Comparison of ENCODE assay signal across 8 cellular contexts in the genomic region with DNA sequence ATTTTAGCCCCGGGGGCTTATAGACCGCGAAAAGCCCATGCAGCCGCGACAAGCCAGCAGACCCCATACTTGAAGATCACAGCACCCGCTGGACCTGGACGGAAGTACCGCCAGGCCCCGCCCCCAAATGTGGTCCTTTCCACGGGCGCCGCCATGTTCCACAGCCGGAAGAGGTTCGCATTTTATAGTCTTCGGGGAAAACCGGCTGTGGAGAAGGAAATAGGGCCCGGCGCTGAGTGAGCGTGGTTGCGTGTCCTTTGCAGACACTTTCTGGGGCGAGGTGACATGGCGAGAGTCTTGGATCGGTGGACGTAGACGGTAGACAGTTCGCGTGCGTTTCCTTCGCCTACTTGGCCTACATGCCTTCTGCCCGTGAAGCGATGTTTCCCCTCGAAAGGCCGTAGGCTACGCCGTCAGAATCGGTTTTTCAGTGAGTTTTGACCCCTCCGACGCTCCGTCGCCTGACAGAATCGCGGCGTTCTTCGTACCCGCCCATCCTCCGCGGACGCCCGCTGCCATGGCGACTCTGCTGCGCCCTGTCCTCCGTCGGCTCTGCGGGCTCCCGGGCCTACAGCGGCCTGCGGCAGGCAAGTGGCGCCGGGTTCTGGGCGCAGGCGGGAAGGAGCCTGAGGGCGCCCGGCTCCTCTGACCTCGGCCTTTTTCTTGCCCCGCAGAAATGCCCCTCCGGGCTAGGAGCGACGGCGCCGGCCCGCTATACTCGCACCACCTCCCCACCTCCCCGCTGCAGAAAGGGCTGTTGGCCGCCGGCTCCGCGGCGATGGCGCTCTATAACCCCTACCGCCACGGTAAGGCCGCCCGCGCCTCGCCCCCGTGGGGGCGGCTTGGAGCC. TPM values are rescaled to one million over a fixed set of nuclear protein-coding genes. Genes with fewer than 3 reads are reported as not detected.
DNase-seq lines count a peak whose midpoint lies in the region; ATAC-seq, FAIRE-seq and TF ChIP-seq lines count a peak whose summit lies in the region.

A gene (plus strand): TSS at position 498 of the 850 bp plus-strand sequence. CDS start 20 bp downstream, at position 518.
A gene with protein sequence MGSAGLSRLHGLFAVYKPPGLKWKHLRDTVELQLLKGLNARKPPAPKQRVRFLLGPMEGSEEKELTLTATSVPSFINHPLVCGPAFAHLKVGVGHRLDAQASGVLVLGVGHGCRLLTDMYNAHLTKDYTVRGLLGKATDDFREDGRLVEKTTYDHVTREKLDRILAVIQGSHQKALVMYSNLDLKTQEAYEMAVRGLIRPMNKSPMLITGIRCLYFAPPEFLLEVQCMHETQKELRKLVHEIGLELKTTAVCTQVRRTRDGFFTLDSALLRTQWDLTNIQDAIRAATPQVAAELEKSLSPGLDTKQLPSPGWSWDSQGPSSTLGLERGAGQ (minus strand): TSS at position 106 of the 850 bp plus-strand sequence. CDS start 39 bp downstream, at position 67.

- peak within 1 kb of the TSS; percentile 93 for H3K4me2 ChIP-seq in Loucy (ENCODE audit: low read depth, low read length, poor library complexity, severe bottlenecking)

- H3F3A ChIP-seq in Loucy (ENCODE audit: low read depth) = no peaks in the 10 kb centered on the region

- peak; percentile 64 for TF ChIP-seq POLR2A in H54 (IDR thresholded peaks at IDR 0.05; ENCODE audit: low read depth, low read length)

- peak; percentile 92 for ATAC-seq in RWPE2 (ENCODE audit: low read depth)
- peak; percentile 88 to 95 (median 90) for ATAC-seq in natural killer cell

- H3K27ac ChIP-seq in RWPE2 (ENCODE audit: poor library complexity, severe bottlenecking) = peak within 1 kb of the TSS; percentile 67

- peaks cover 38% of the 10 kb centered on the region for H3K79me2 ChIP-seq in Loucy (ENCODE audit: insufficient read depth, low read length)

- H3K27me3 Mint-ChIP-seq in activated T-helper 2 cell treated with anti-CD3 and anti-CD28 coated beads, Interferon-gamma antibody, Interleukin-2, Interleukin-4, amounts not matched to agents 10 μg/mL and 5 μg/mL and 100 μg/mL, durations not matched to agents 14 hours and 24 hours and 36 hours (ENCODE audit: low read depth) = no peaks in the 10 kb centered on the region
- H3K27me3 Mint-ChIP-seq in natural killer cell (ENCODE audit: low read depth in 2 of 2) = no peaks in the 10 kb centered on the region

- H3K4me1 Mint-ChIP-seq in activated T-helper 2 cell treated with anti-CD3 and anti-CD28 coated beads, Interferon-gamma antibody, Interleukin-2, Interleukin-4, amounts not matched to agents 10 μg/mL and 5 μg/mL and 100 μg/mL, durations not matched to agents 14 hours and 24 hours and 36 hours (ENCODE audit: low read depth) = peaks cover 11% of the 10 kb centered on the region
- peaks cover 19 to 20% of the 10 kb centered on the region in 2 donors for H3K4me1 Mint-ChIP-seq in natural killer cell

- peak; percentile 95 for DNase-seq in EL
- DNase-seq in H54 (ENCODE audit: insufficient read length, low spot score) = peak; percentile 92
- peak; percentile 94 for DNase-seq in RWPE2 (ENCODE audit: low spot score)
- peak; percentile 90 for DNase-seq in activated T-helper 2 cell treated with anti-CD3 and anti-CD28 coated beads, Interferon-gamma antibody, Interleukin-2, Interleukin-4, amounts not matched to agents 10 μg/mL and 5 μg/mL and 100 μg/mL, durations not matched to agents 14 hours and 24 hours and 36 hours (ENCODE audit: low spot score)
- DNase-seq in fibroblast of peridontal ligament (ENCODE audit: extremely low read depth) = peak; percentile 94
- DNase-seq in natural killer cell = peak; percentile 88
- DNase-seq in stimulated activated naive CD4-positive, alpha-beta T cell (lab: John Stamatoyannopoulos, UW) = peak; percentile 86 to 99 (median 91)

- H3K4me3 ChIP-seq in Loucy (ENCODE audit: low read length, poor library complexity, severe bottlenecking) = peak within 1 kb of the TSS; percentile 95
- peak within 1 kb of the TSS; percentile 96 for H3K4me3 ChIP-seq in RWPE2 (ENCODE audit: severe bottlenecking)

- H3K4me1 ChIP-seq in Loucy (ENCODE audit: insufficient read depth, low read length, poor library complexity, severe bottlenecking) = peaks cover 8% of the 10 kb centered on the region
- H3K4me1 ChIP-seq in RWPE2 (ENCODE audit: insufficient read depth, poor library complexity, severe bottlenecking) = no peaks in the 10 kb centered on the region

- peak within 1 kb of the TSS; percentile 99 for H3K4me3 Mint-ChIP-seq in activated T-helper 2 cell treated with anti-CD3 and anti-CD28 coated beads, Interferon-gamma antibody, Interleukin-2, Interleukin-4, amounts not matched to agents 10 μg/mL and 5 μg/mL and 100 μg/mL, durations not matched to agents 14 hours and 24 hours and 36 hours (ENCODE audit: low read depth)
- H3K4me3 Mint-ChIP-seq in natural killer cell = peak within 1 kb of the TSS; percentile 95

- FAIRE-seq in H54 (lab: Jason Lieb, UNC) = no peak

- intact Hi-C loops in activated T-helper 2 cell treated with anti-CD3 and anti-CD28 coated beads, Interferon-gamma antibody, Interleukin-2, Interleukin-4, amounts not matched to agents 10 μg/mL and 5 μg/mL and 100 μg/mL, durations not matched to agents 14 hours and 24 hours and 36 hours (cut with micrococcal nuclease) = loop anchor here (1.0 to 5.0 kb wide), 4 partner anchors 18 to 625 kb away; a partner anchor contains a TSS
- intact Hi-C loops in natural killer cell (cut with micrococcal nuclease) = loop anchor here (1.0 to 10.0 kb wide), 4 partner anchors 18 to 128 kb away; a partner anchor contains a TSS

- H3K9me3 ChIP-seq in Loucy (ENCODE audit: insufficient read depth, low read depth, low read length) (no peaks in the 10 kb centered on the region), RWPE2 (ENCODE audit: severe bottlenecking) (no peaks in the 10 kb centered on the region)

- peak within 1 kb of the TSS; percentile 86 for H3K9ac ChIP-seq in Loucy (ENCODE audit: low read depth, low read length, poor library complexity, severe bottlenecking)

- H3K27ac Mint-ChIP-seq in activated T-helper 2 cell treated with anti-CD3 and anti-CD28 coated beads, Interferon-gamma antibody, Interleukin-2, Interleukin-4, amounts not matched to agents 10 μg/mL and 5 μg/mL and 100 μg/mL, durations not matched to agents 14 hours and 24 hours and 36 hours = peak within 1 kb of the TSS; percentile 99
- H3K27ac Mint-ChIP-seq in natural killer cell = peak within 1 kb of the TSS; percentile 94 to 95

- H3K9me3 Mint-ChIP-seq in activated T-helper 2 cell treated with anti-CD3 and anti-CD28 coated beads, Interferon-gamma antibody, Interleukin-2, Interleukin-4, amounts not matched to agents 10 μg/mL and 5 μg/mL and 100 μg/mL, durations not matched to agents 14 hours and 24 hours and 36 hours = no peaks in the 10 kb centered on the region
- H3K9me3 Mint-ChIP-seq in natural killer cell = no peaks in the 10 kb centered on the region

- TF ChIP-seq CTCF in Loucy (conservative IDR thresholded peaks at IDR 0.05; ENCODE audit: low read length) (no peak), RWPE2 (IDR thresholded peaks at IDR 0.05; ENCODE audit: poor library complexity, severe bottlenecking) (no peak), natural killer cell (IDR thresholded peaks at IDR 0.05) (no peak)

- H3K27me3 ChIP-seq in Loucy (ENCODE audit: insufficient read depth, low read length, poor library complexity, severe bottlenecking) (no peaks in the 10 kb centered on the region), RWPE2 (ENCODE audit: insufficient read depth, poor library complexity, severe bottlenecking) (no peaks in the 10 kb centered on the region)

- H3K36me3 ChIP-seq in Loucy (ENCODE audit: insufficient read depth, low read length) (no peaks in the 10 kb centered on the region; the same call in 1 of the 2 replicates), RWPE2 (ENCODE audit: low read depth) (peaks cover 47% of the 10 kb centered on the region)

- H2AFZ ChIP-seq in Loucy (ENCODE audit: low read length) = peak within 1 kb of the TSS; percentile 96

- H3K9me2 ChIP-seq in Loucy (replicated peaks; ENCODE audit: low read depth, low read length) = no peaks in the 10 kb centered on the region

- peaks cover 17% of the 10 kb centered on the region for H3K36me3 Mint-ChIP-seq in activated T-helper 2 cell treated with anti-CD3 and anti-CD28 coated beads, Interferon-gamma antibody, Interleukin-2, Interleukin-4, amounts not matched to agents 10 μg/mL and 5 μg/mL and 100 μg/mL, durations not matched to agents 14 hours and 24 hours and 36 hours (ENCODE audit: low read depth)
- no peaks in the 10 kb centered on the region for H3K36me3 Mint-ChIP-seq in natural killer cell

- peaks cover 7% of the 10 kb centered on the region for H4K20me1 ChIP-seq in Loucy (ENCODE audit: insufficient read depth, low read length, poor library complexity, severe bottlenecking)

RNA-seq across cellular contexts. Expression of the first gene that starts in this region (rescaled TPM):
- total RNA-seq in activated T-helper 2 cell treated with anti-CD3 and anti-CD28 coated beads, Interferon-gamma antibody, Interleukin-2, Interleukin-4, amounts not matched to agents 10 μg/mL and 5 μg/mL and 100 μg/mL, durations not matched to agents 14 hours and 24 hours and 36 hours = 49.6 and 52.2 TPM in 2 replicates
- total RNA-seq in natural killer cell = 10 to 100 TPM; 28.2 to 34.5 (median 30.4) TPM

RNA-seq across cellular contexts. Expression of the second gene that starts in this region (rescaled TPM):
- 33.5 and 36.1 TPM in 2 replicates for total RNA-seq in activated T-helper 2 cell treated with anti-CD3 and anti-CD28 coated beads, Interferon-gamma antibody, Interleukin-2, Interleukin-4, amounts not matched to agents 10 μg/mL and 5 μg/mL and 100 μg/mL, durations not matched to agents 14 hours and 24 hours and 36 hours
- 10 to 100 TPM in 2 of 3 donors, 1 to 10 TPM in 1; 8.8 to 12.0 (median 11.3) TPM for total RNA-seq in natural killer cell

Comparison
In these comparisons a context has a peak if more than half of its experiments do, and no peak if none do; other contexts are left out.
1. Peak in every context shown above with its lines: DNase-seq, ATAC-seq, H3K4me3 ChIP-seq and H3K27ac ChIP-seq.